ENCODE assay signal across 28 cellular contexts in genomic region chr17:62319846-62320245, GRCh38.
A peak's percentile ranks its signal among the peaks of the same experiment; 100 is the strongest.
DNase-seq lines count a peak whose midpoint lies in the region; ATAC-seq, FAIRE-seq and TF ChIP-seq lines count a peak whose summit lies in the region.
"Had no signal": no experiment of that assay in that cellular context is flagged by ENCODE, and none has a peak within 500 bp of the region (broad histone marks: within the 10 kb centered on the region; RNA-seq: fewer than 3 reads in every experiment).

No MANE protein-coding gene starts in this region.

- H3K27ac Mint-ChIP-seq in astrocyte (ENCODE audit: unreplicated experiment): peak overlapping the region; percentile 11
- H3K27ac Mint-ChIP-seq: B cell; CD4-positive, alpha-beta T cell; CD8-positive, alpha-beta T cell had no signal

- no peaks in the 10 kb centered on the region for H3K9me3 ChIP-seq in astrocyte (ENCODE audit: insufficient read depth, low read depth, low read length)
- H3K9me3 ChIP-seq: A549, Caco-2 had no signal

- no peak overlapping the region for H2AFZ ChIP-seq in astrocyte (ENCODE audit: low read depth, low read length)

- peaks cover 5% of the 10 kb centered on the region for H3K9me3 Mint-ChIP-seq in astrocyte (ENCODE audit: unreplicated experiment)
- H3K9me3 Mint-ChIP-seq: CD4-positive, alpha-beta T cell; CD8-positive, alpha-beta T cell had no signal

- H3K36me3 Mint-ChIP-seq in astrocyte (ENCODE audit: low read depth, unreplicated experiment): peaks cover 2% of the 10 kb centered on the region
- H3K36me3 Mint-ChIP-seq: CD8-positive, alpha-beta T cell had no signal

- FAIRE-seq in D721Med (lab: Jason Lieb, UNC) (peak; percentile 71), astrocyte (lab: Jason Lieb, UNC) (no peak)
- FAIRE-seq: G401.6, GM12891, GM19239 had no signal

- no peak overlapping the region for H3K4me3 ChIP-seq in astrocyte (ENCODE audit: insufficient read depth, low read depth, low read length)
- H3K4me3 ChIP-seq: A549; BLaER1 treated with 17β-estradiol and CSF1 and Interleukin-3, amounts not matched to agents 10 nM and 100 nM had no signal

- no peaks in the 10 kb centered on the region for H3K79me2 ChIP-seq in astrocyte (ENCODE audit: insufficient read depth, low read length)

- H3K36me3 ChIP-seq in astrocyte (ENCODE audit: insufficient read depth, low read length): no peaks in the 10 kb centered on the region
- H3K36me3 ChIP-seq: BLaER1 treated with 17β-estradiol and CSF1 and Interleukin-3, amounts not matched to agents 10 nM and 100 nM had no signal

- intact Hi-C loops in left cardiac atrium (cut with DNase I): no loop called here

- H3K27ac ChIP-seq in astrocyte (ENCODE audit: low read depth, low read length): no peak overlapping the region
- H3K27ac ChIP-seq: 22Rv1, A549, C4-2B had no signal

- H3K4me3 Mint-ChIP-seq in astrocyte (ENCODE audit: unreplicated experiment): peak overlapping the region; percentile 21
- H3K4me3 Mint-ChIP-seq: B cell; CD4-positive, alpha-beta T cell; CD8-positive, alpha-beta T cell had no signal

- H3K27me3 Mint-ChIP-seq in astrocyte (ENCODE audit: low read depth, unreplicated experiment): peaks cover 13% of the 10 kb centered on the region

- ATAC-seq in GM21515 (IDR thresholded peaks at IDR 0.05; ENCODE audit: unreplicated experiment) (no peak), left cardiac atrium (no peak)
- ATAC-seq: CD8-positive, alpha-beta T cell had no signal

- DNase-seq in D721Med (ENCODE audit: insufficient read length, low spot score): no peak
- DNase-seq in OCI-M1 (lab: John Stamatoyannopoulos, UW): peak; percentile 17
- no peak for DNase-seq in astrocyte (ENCODE audit: low read depth)
- DNase-seq in foreskin melanocyte: peak; percentile 78
- no peak for DNase-seq in GM20000 (ENCODE audit: low spot score)
- DNase-seq in HuH-7 (ENCODE audit: low spot score): no peak
- DNase-seq in left cardiac atrium: no peak
- DNase-seq: AML-193; Caco-2; Calu3; CD4-positive, alpha-beta T cell; CD8-positive, alpha-beta T cell; DMS 273 treated with DMSO at 0.1 percent for 48 hours; DMS153; DMS53; DMS79; DND-41; EL; GF-D8 had no signal

- H3K4me1 Mint-ChIP-seq in astrocyte (ENCODE audit: low read depth, unreplicated experiment): peaks cover 13% of the 10 kb centered on the region
- H3K4me1 Mint-ChIP-seq: B cell had no signal

- H3K4me2 ChIP-seq in astrocyte (ENCODE audit: low read length): no peak overlapping the region
- H3K4me2 ChIP-seq: A549 had no signal

- peaks cover 4% of the 10 kb centered on the region for H3K27me3 ChIP-seq in astrocyte (ENCODE audit: insufficient read depth, low read length)
- H3K27me3 ChIP-seq: BLaER1 treated with 17β-estradiol and CSF1 and Interleukin-3, amounts not matched to agents 10 nM and 100 nM had no signal

- H4K20me1 ChIP-seq in astrocyte (ENCODE audit: insufficient read depth, low read length): no peaks in the 10 kb centered on the region
- H4K20me1 ChIP-seq: BLaER1 treated with 17β-estradiol and CSF1 and Interleukin-3, amounts not matched to agents 10 nM and 100 nM had no signal

- no peak overlapping the region for H3K9ac ChIP-seq in astrocyte (ENCODE audit: low read length)
- H3K9ac ChIP-seq: BLaER1 treated with 17β-estradiol and CSF1 and Interleukin-3, amounts not matched to agents 10 nM and 100 nM had no signal

- TF ChIP-seq CTCF in D721Med (IDR thresholded peaks at IDR 0.05; ENCODE audit: insufficient read depth, missing control alignments): no peak
- TF ChIP-seq CTCF in astrocyte (IDR thresholded peaks at IDR 0.05; ENCODE audit: insufficient read depth, low read depth, low read length): no peak
- no peak for TF ChIP-seq CTCF in GM20000 (IDR thresholded peaks at IDR 0.05; ENCODE audit: extremely low read depth, missing control alignments)

- no peaks in the 10 kb centered on the region for H3K4me1 ChIP-seq in astrocyte (ENCODE audit: insufficient read depth, low read length)
- H3K4me1 ChIP-seq: A549, Caco-2 had no signal

Comparison
In these comparisons a context has a peak if more than half of its experiments do, and no peak if none do; other contexts are left out.
1. DNase-seq: peak in OCI-M1 (single experiment) and foreskin melanocyte (single experiment); none in D721Med (single experiment), astrocyte (single experiment), GM20000 (single experiment), HuH-7 (single experiment) and left cardiac atrium (single experiment).